In the genomic region with DNA sequence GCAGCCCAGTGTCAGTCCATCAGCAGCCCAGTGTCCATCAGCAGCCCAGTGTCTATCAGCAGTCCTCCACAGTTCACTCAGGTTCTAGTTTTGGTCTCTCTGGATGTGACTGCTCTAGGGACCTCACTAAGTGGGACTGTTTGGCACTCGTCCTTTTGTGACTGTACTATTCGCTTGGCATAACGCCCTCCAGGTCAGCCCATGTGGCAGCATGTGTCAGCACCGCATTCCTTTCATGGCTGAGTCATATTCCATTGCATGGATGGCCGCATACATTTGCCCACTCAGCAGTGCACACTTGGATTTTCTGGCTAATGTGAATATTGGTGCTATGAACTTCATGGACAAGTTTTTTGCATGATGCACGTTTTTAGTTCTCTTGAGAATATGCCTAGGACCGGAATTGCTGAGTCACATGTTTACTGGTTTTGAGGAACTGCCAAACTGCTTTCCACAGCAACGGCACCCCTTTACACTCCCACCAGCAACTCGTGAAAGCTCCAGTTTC, we compare ENCODE assay signal across 1 cellular context.
TF ChIP-seq lines count a peak whose summit lies in the region.

No MANE protein-coding gene starts in this region.

TF ChIP-seq in GM23338, 12 proteins besides CTCF, POLR2A, EP300 and RAD21 (continued from another document):
- TF ChIP-seq, protein P1, sequence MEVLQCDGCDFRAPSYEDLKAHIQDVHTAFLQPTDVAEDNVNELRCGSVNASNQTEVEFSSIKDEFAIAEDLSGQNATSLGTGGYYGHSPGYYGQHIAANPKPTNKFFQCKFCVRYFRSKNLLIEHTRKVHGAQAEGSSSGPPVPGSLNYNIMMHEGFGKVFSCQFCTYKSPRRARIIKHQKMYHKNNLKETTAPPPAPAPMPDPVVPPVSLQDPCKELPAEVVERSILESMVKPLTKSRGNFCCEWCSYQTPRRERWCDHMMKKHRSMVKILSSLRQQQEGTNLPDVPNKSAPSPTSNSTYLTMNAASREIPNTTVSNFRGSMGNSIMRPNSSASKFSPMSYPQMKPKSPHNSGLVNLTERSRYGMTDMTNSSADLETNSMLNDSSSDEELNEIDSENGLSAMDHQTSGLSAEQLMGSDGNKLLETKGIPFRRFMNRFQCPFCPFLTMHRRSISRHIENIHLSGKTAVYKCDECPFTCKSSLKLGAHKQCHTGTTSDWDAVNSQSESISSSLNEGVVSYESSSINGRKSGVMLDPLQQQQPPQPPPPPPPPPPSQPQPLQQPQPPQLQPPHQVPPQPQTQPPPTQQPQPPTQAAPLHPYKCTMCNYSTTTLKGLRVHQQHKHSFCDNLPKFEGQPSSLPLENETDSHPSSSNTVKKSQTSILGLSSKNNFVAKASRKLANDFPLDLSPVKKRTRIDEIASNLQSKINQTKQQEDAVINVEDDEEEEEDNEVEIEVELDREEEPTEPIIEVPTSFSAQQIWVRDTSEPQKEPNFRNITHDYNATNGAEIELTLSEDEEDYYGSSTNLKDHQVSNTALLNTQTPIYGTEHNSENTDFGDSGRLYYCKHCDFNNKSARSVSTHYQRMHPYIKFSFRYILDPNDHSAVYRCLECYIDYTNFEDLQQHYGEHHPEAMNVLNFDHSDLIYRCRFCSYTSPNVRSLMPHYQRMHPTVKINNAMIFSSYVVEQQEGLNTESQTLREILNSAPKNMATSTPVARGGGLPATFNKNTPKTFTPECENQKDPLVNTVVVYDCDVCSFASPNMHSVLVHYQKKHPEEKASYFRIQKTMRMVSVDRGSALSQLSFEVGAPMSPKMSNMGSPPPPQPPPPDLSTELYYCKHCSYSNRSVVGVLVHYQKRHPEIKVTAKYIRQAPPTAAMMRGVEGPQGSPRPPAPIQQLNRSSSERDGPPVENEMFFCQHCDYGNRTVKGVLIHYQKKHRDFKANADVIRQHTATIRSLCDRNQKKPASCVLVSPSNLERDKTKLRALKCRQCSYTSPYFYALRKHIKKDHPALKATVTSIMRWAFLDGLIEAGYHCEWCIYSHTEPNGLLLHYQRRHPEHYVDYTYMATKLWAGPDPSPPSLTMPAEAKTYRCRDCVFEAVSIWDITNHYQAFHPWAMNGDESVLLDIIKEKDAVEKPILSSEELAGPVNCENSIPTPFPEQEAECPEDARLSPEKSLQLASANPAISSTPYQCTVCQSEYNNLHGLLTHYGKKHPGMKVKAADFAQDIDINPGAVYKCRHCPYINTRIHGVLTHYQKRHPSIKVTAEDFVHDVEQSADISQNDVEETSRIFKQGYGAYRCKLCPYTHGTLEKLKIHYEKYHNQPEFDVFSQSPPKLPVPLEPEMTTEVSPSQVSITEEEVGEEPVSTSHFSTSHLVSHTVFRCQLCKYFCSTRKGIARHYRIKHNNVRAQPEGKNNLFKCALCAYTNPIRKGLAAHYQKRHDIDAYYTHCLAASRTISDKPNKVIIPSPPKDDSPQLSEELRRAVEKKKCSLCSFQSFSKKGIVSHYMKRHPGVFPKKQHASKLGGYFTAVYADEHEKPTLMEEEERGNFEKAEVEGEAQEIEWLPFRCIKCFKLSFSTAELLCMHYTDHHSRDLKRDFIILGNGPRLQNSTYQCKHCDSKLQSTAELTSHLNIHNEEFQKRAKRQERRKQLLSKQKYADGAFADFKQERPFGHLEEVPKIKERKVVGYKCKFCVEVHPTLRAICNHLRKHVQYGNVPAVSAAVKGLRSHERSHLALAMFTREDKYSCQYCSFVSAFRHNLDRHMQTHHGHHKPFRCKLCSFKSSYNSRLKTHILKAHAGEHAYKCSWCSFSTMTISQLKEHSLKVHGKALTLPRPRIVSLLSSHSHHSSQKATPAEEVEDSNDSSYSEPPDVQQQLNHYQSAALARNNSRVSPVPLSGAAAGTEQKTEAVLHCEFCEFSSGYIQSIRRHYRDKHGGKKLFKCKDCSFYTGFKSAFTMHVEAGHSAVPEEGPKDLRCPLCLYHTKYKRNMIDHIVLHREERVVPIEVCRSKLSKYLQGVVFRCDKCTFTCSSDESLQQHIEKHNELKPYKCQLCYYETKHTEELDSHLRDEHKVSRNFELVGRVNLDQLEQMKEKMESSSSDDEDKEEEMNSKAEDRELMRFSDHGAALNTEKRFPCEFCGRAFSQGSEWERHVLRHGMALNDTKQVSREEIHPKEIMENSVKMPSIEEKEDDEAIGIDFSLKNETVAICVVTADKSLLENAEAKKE (CRISPR knock-in tag; IDR thresholded peaks at IDR 0.05) = no peak
- TF ChIP-seq EZH2 (IDR thresholded peaks at IDR 0.05; ENCODE audit: low read depth, unreplicated experiment) (no peak), CREB1 (CRISPR knock-in tag; IDR thresholded peaks at IDR 0.05; ENCODE audit: low read depth) (no peak), ZNF331 (CRISPR knock-in tag; IDR thresholded peaks at IDR 0.05; ENCODE audit: low read depth) (no peak), POLR2AphosphoS5 (IDR thresholded peaks at IDR 0.05; ENCODE audit: low read depth) (no peak), ZNF114 (CRISPR knock-in tag; IDR thresholded peaks at IDR 0.05) (no peak), EZH2phosphoT487 (IDR thresholded peaks at IDR 0.05; ENCODE audit: unreplicated experiment) (no peak), STAT1 (IDR thresholded peaks at IDR 0.05; ENCODE audit: unreplicated experiment) (no peak)
- TF ChIP-seq, protein P2, sequence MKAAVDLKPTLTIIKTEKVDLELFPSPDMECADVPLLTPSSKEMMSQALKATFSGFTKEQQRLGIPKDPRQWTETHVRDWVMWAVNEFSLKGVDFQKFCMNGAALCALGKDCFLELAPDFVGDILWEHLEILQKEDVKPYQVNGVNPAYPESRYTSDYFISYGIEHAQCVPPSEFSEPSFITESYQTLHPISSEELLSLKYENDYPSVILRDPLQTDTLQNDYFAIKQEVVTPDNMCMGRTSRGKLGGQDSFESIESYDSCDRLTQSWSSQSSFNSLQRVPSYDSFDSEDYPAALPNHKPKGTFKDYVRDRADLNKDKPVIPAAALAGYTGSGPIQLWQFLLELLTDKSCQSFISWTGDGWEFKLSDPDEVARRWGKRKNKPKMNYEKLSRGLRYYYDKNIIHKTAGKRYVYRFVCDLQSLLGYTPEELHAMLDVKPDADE (IDR thresholded peaks at IDR 0.05) = no peak
- TF ChIP-seq, protein P3, sequence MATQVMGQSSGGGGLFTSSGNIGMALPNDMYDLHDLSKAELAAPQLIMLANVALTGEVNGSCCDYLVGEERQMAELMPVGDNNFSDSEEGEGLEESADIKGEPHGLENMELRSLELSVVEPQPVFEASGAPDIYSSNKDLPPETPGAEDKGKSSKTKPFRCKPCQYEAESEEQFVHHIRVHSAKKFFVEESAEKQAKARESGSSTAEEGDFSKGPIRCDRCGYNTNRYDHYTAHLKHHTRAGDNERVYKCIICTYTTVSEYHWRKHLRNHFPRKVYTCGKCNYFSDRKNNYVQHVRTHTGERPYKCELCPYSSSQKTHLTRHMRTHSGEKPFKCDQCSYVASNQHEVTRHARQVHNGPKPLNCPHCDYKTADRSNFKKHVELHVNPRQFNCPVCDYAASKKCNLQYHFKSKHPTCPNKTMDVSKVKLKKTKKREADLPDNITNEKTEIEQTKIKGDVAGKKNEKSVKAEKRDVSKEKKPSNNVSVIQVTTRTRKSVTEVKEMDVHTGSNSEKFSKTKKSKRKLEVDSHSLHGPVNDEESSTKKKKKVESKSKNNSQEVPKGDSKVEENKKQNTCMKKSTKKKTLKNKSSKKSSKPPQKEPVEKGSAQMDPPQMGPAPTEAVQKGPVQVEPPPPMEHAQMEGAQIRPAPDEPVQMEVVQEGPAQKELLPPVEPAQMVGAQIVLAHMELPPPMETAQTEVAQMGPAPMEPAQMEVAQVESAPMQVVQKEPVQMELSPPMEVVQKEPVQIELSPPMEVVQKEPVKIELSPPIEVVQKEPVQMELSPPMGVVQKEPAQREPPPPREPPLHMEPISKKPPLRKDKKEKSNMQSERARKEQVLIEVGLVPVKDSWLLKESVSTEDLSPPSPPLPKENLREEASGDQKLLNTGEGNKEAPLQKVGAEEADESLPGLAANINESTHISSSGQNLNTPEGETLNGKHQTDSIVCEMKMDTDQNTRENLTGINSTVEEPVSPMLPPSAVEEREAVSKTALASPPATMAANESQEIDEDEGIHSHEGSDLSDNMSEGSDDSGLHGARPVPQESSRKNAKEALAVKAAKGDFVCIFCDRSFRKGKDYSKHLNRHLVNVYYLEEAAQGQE (IDR thresholded peaks at IDR 0.05; ENCODE audit: unreplicated experiment) = no peak
